ENCODE assay signal across 8 cellular contexts in genomic region chr6:13813011-13813410, GRCh38. TPM values are rescaled to one million over a fixed set of nuclear protein-coding genes. Genes with fewer than 3 reads are reported as not detected.
DNase-seq lines count a peak whose midpoint lies in the region; TF ChIP-seq lines count a peak whose summit lies in the region.

No MANE protein-coding gene starts in this region.

- H3K9me3 ChIP-seq in NT2/D1 (ENCODE audit: insufficient read depth, low read length), result no peaks in the 10 kb centered on the region
- no peaks in the 10 kb centered on the region for H3K9me3 ChIP-seq in prostate gland

- H3K4me3 ChIP-seq in GM12864 (ENCODE audit: low read depth, low read length) (peak overlapping the region; percentile 96), NT2/D1 (ENCODE audit: insufficient read length, low read depth) (peak overlapping the region; percentile 73), epithelial cell of esophagus (ENCODE audit: low read length) (peak overlapping the region; percentile 73), prostate gland (peak overlapping the region; percentile 94 to 98)

- no peak overlapping the region for H3K9ac ChIP-seq in NT2/D1 (ENCODE audit: insufficient read length, low read depth)

- TF ChIP-seq CTCF in GM12864 (IDR thresholded peaks at IDR 0.05; ENCODE audit: low read depth, low read length, missing control alignments) (no peak), epithelial cell of esophagus (IDR thresholded peaks at IDR 0.05; ENCODE audit: insufficient read depth, low read depth, low read length, missing control alignments) (no peak), prostate gland (IDR thresholded peaks at IDR 0.05) (no peak)

- WGBS in prostate gland, result 47% methylated on average over 7 of the region's 7 CpGs

- H3K4me1 ChIP-seq in NT2/D1 (ENCODE audit: insufficient read depth, insufficient read length) (no peaks in the 10 kb centered on the region), prostate gland (replicated peaks) (no peaks in the 10 kb centered on the region)

- H3K27ac ChIP-seq in prostate gland, result peak overlapping the region; percentile 95 to 96

- intact Hi-C loops in prostate gland (cut with DNase I), result no loop called here

- H3K27me3 ChIP-seq in NT2/D1 (ENCODE audit: insufficient read depth, insufficient read length) (no peaks in the 10 kb centered on the region), prostate gland (replicated peaks; ENCODE audit: insufficient read depth) (no peaks in the 10 kb centered on the region)

- no peak for DNase-seq in GM12864 (ENCODE audit: low read depth)
- no peak for DNase-seq in NT2/D1 (ENCODE audit: low read depth, low spot score)
- DNase-seq in epithelial cell of esophagus (ENCODE audit: low read depth), result peak; percentile 35
- DNase-seq in prostate gland (ENCODE audit: low spot score), result no peak
- DNase-seq in OCI-M1 (lab: John Stamatoyannopoulos, UW), result no peak
- no peak for DNase-seq in globus pallidus (ENCODE audit: low spot score)
- DNase-seq in A172 (ENCODE audit: low spot score), result no peak
- DNase-seq in HCEC 1CT, result no peak

- H3K36me3 ChIP-seq in NT2/D1 (ENCODE audit: insufficient read depth, insufficient read length, low read length) (peaks cover 20% of the 10 kb centered on the region), prostate gland (no peaks in the 10 kb centered on the region)

- TF ChIP-seq POLR2A in prostate gland (IDR thresholded peaks at IDR 0.05), result no peak

RNA-seq across cellular contexts. Expression of gene MCUR1, which starts 1.3 kb away (rescaled TPM):
- 10 to 100 TPM; 13.7 to 16.8 TPM for total RNA-seq in prostate gland
- 13.9 and 18.7 TPM in 2 replicates for total RNA-seq in A172 (2014; rRNA removed; shearing (Covaris generic))
